In genomic region chr2:79512442-79513401, GRCh38 we compare ENCODE assay signal across 8 cellular contexts. TPM values are rescaled to one million over a fixed set of nuclear protein-coding genes. Genes with fewer than 3 reads are reported as not detected.
A peak's percentile ranks its signal among the peaks of the same experiment; 100 is the strongest.
DNase-seq lines count a peak whose midpoint lies in the region; ATAC-seq and TF ChIP-seq lines count a peak whose summit lies in the region.

TSS of gene CTNNA2 (plus strand) at chr2:79513051.

- H3K9ac ChIP-seq in parathyroid adenoma = no peak within 1 kb of the TSS

- H3K4me3 Mint-ChIP-seq in activated B cell treated with CpG ODN at 0.5 μM for 24 hours = peak within 1 kb of the TSS; percentile 39

- no peaks in the 10 kb centered on the region for H3K36me3 Mint-ChIP-seq in activated B cell treated with CpG ODN at 0.5 μM for 24 hours (ENCODE audit: low read depth)

- H3K9me3 ChIP-seq in heart right ventricle = peaks cover 0 to 6% (median 0%) of the 10 kb centered on the region in 11 donors
- no peaks in the 10 kb centered on the region for H3K9me3 ChIP-seq in parathyroid adenoma (ENCODE audit: control insufficient read depth, low read length)

- H3K36me3 ChIP-seq in heart right ventricle (no peaks in the 10 kb centered on the region), parathyroid adenoma (ENCODE audit: control insufficient read depth, insufficient read depth, low read length) (no peaks in the 10 kb centered on the region)

- POLR2A ChIA-PET in activated B cell treated with CpG ODN at 0.5 μM for 24 hours (lab: Charles Lee) = no interaction called here

- H3K27ac ChIP-seq in heart right ventricle (no peak within 1 kb of the TSS), parathyroid adenoma (peak within 1 kb of the TSS; percentile 40)

- H3K4me3 ChIP-seq in heart right ventricle (peak within 1 kb of the TSS in 9 of 10 donors; percentile 17 to 45 (median 30)), parathyroid adenoma (ENCODE audit: low read depth, low read length) (peak within 1 kb of the TSS; percentile 47)

- H3K27me3 Mint-ChIP-seq in activated B cell treated with CpG ODN at 0.5 μM for 24 hours = peaks cover 12% of the 10 kb centered on the region

- H2AFZ ChIP-seq in parathyroid adenoma = peak within 1 kb of the TSS; percentile 74

- DNase-seq in C1 segment of cervical spinal cord (lab: John Stamatoyannopoulos, UW) = peak; percentile 5 to 90 (median 74)
- DNase-seq in NCI-H1436 (lab: John Stamatoyannopoulos, UW) = peak; percentile 84
- DNase-seq in activated B cell treated with CpG ODN at 0.5 μM for 24 hours = no peak
- DNase-seq in heart right ventricle = peak; percentile 3 to 24
- DNase-seq in ureter (ENCODE audit: low spot score) = no peak

- CTCF ChIA-PET in activated B cell treated with CpG ODN at 0.5 μM for 24 hours (lab: Charles Lee) = no interaction called here

- H3K27me3 ChIP-seq in heart right ventricle (peaks cover 0 to 39% (median 25%) of the 10 kb centered on the region in 7 donors), parathyroid adenoma (ENCODE audit: control insufficient read depth, insufficient read depth, low read length) (no peaks in the 10 kb centered on the region)

- peak within 1 kb of the TSS; percentile 64 for H3K4me2 ChIP-seq in parathyroid adenoma (ENCODE audit: low read length)

- TF ChIP-seq CTCF in activated B cell treated with CpG ODN at 0.5 μM for 24 hours (IDR thresholded peaks at IDR 0.05) (no peak), heart right ventricle (IDR thresholded peaks at IDR 0.05) (peak in 3 of 9 donors; percentile 6 to 20 (median 16)), parathyroid adenoma (IDR thresholded peaks at IDR 0.05) (peak; percentile 33)

- peaks cover 4% of the 10 kb centered on the region for H3K4me1 Mint-ChIP-seq in activated B cell treated with CpG ODN at 0.5 μM for 24 hours

- 1 to 2% methylated on average over 62 to 87 of the region's 87 CpGs for WGBS in heart right ventricle, 2 donors

- intact Hi-C loops in activated B cell treated with CpG ODN at 0.5 μM for 24 hours (cut with micrococcal nuclease) = no loop called here
- intact Hi-C loops in heart right ventricle (cut with DNase I) = no loop called here

- H3K4me1 ChIP-seq in heart right ventricle = peaks cover 0 to 3% (median 0%) of the 10 kb centered on the region in 9 donors
- H3K4me1 ChIP-seq in parathyroid adenoma = peaks cover 5% of the 10 kb centered on the region

- ATAC-seq in GM19395 (IDR thresholded peaks at IDR 0.05; ENCODE audit: unreplicated experiment) (peak; percentile 57), activated B cell treated with CpG ODN at 0.5 μM for 24 hours (ENCODE audit: low read depth) (peak; percentile 18), heart right ventricle (peak in 3 of 8 donors; percentile 61 to 71 (median 63)), GM18517 (IDR thresholded peaks at IDR 0.05; ENCODE audit: unreplicated experiment) (no peak)

- H3K79me2 ChIP-seq in parathyroid adenoma = no peaks in the 10 kb centered on the region

- H3K9me3 Mint-ChIP-seq in activated B cell treated with CpG ODN at 0.5 μM for 24 hours = peaks cover 5% of the 10 kb centered on the region

- no peak within 1 kb of the TSS for H3K27ac Mint-ChIP-seq in activated B cell treated with CpG ODN at 0.5 μM for 24 hours

RNA-seq across cellular contexts. Expression of gene CTNNA2, which starts in this region (rescaled TPM):
- total RNA-seq in activated B cell treated with CpG ODN at 0.5 μM for 24 hours (not detected in 2 replicates), heart right ventricle (under 1 TPM in 2 of 10 donors, not detected in 8; 0.15 to 0.57 TPM), ureter (not detected)
- under 1 TPM in 1 of 2 donors, not detected in 1; 0.09 TPM for polyA plus RNA-seq in heart right ventricle

Comparison
In these comparisons a context has a peak if more than half of its experiments do, and no peak if none do; other contexts are left out.
1. Peak in ATAC-seq in activated B cell treated with CpG ODN at 0.5 μM for 24 hours; RNA of the gene not detected or under 1 TPM.
2. Peak in DNase-seq and H3K4me3 ChIP-seq in heart right ventricle; RNA of the gene not detected or under 1 TPM.
3. DNase-seq: peak in C1 segment of cervical spinal cord (14 of 14) and NCI-H1436 (single experiment); none in activated B cell treated with CpG ODN at 0.5 μM for 24 hours (single experiment) and ureter (single experiment).